ENCODE assay signal across 20 cellular contexts in the genomic region with DNA sequence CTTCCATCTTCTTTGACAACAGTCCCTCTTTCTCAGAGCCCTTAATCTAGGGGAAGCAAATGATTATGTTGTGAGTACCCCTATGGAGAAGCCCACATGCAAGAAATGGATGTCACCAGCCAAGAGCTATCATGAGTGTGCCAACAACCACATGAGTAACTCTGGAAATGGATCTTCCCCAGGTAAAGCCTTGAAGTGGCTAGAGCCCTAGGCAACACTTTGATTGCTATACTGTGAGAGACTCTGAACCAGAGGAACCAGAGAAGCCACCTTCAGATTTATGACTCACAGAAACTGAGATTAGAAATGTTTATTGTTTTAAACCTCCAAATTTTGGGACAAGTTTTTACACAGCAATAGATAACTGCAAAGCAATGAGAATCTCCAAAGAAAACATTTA.
DNase-seq lines count a peak whose midpoint lies in the region; ATAC-seq and TF ChIP-seq lines count a peak whose summit lies in the region.
"Had no signal": no experiment of that assay in that cellular context is flagged by ENCODE, and none has a peak within 500 bp of the region (broad histone marks: within the 10 kb centered on the region; RNA-seq: fewer than 3 reads in every experiment).

No MANE protein-coding gene starts in this region.

- H3K27me3 Mint-ChIP-seq in nephron (ENCODE audit: low read depth) = no peaks in the 10 kb centered on the region
- H3K27me3 Mint-ChIP-seq: CD4-positive, CD25-positive, alpha-beta regulatory T cell had no signal

- peaks cover 61% of the 10 kb centered on the region for H3K4me1 Mint-ChIP-seq in nephron
- H3K4me1 Mint-ChIP-seq: CD4-positive, CD25-positive, alpha-beta regulatory T cell had no signal

- RAD21 ChIA-PET in HCT116 (lab: Charles Lee; ENCODE audit: low non-redundant PET in 1 of 2, low total read pairs in 2 of 2, uncharacterized antibody in 2 of 2, unreplicated experiment in 2 of 2) = no interaction called here

- H3K4me2 ChIP-seq in HCT116 (ENCODE audit: low read length) = no peak overlapping the region
- no peak overlapping the region for H3K4me2 ChIP-seq in mammary epithelial cell (ENCODE audit: insufficient read depth, low read depth, low read length)
- H3K4me2 ChIP-seq: GM23338 had no signal

- no peaks in the 10 kb centered on the region for H3K36me3 Mint-ChIP-seq in nephron (ENCODE audit: low read depth)
- H3K36me3 Mint-ChIP-seq: CD4-positive, CD25-positive, alpha-beta regulatory T cell had no signal

- H3K4me3 ChIP-seq in HCT116 (replicated peaks in 1 of 2; ENCODE audit: low read depth in 1 of 2, low read length in 2 of 2) = no peak overlapping the region
- no peak overlapping the region for H3K4me3 ChIP-seq in Jurkat, Clone E6-1 (ENCODE audit: low read length)
- no peak overlapping the region for H3K4me3 ChIP-seq in mammary epithelial cell (replicated peaks in 1 of 3; ENCODE audit: insufficient read depth in 1 of 3, low read depth in 2 of 3, low read length in 3 of 3)
- no peak overlapping the region for H3K4me3 ChIP-seq in dorsolateral prefrontal cortex
- H3K4me3 ChIP-seq: GM23338, K562 had no signal

- in situ Hi-C loops in mammary epithelial cell (cut with MboI; ENCODE audit: low sequenced_read_pairs in 2 of 2) = no loop called here

- H4K20me1 ChIP-seq in HCT116 (ENCODE audit: insufficient read depth) (no peaks in the 10 kb centered on the region), mammary epithelial cell (ENCODE audit: insufficient read depth, low read length) (no peaks in the 10 kb centered on the region)

- ATAC-seq in HCT116 = no peak
- ATAC-seq: GM23338, K562, SK-N-SH treated with all-trans-retinoic acid at 6 μM for 48 hours had no signal

- no peaks in the 10 kb centered on the region for H3K9me3 Mint-ChIP-seq in nephron
- H3K9me3 Mint-ChIP-seq: GM23338 had no signal

- CTCF ChIA-PET in HCT116 (lab: Charles Lee) (no interaction called here), mammary epithelial cell (lab: Charles Lee; ENCODE audit: low non-redundant PET) (interaction anchor here (0.6 kb wide), 1 partner anchor 62 kb away, joined by 3 read pairs; no protein-coding TSS in a partner anchor)

- POLR2A ChIA-PET in HCT116 (lab: Charles Lee) = no interaction called here

- TF ChIP-seq POLR2A in HCT116 (IDR thresholded peaks at IDR 0.05; ENCODE audit: borderline replicate concordance, extremely low read depth, insufficient read depth, insufficient read length) = no peak

- BruUV-seq in HCT116 (replicated peaks; lab: Mats Ljungman, UMichigan) (no TSS peak), mammary epithelial cell (replicated peaks; lab: Mats Ljungman, UMichigan) (no TSS peak)

- no peaks in the 10 kb centered on the region for H3K4me1 ChIP-seq in HCT116 (ENCODE audit: control insufficient read depth in 1 of 2, insufficient read depth in 2 of 2, low read length in 2 of 2)
- peaks cover 35% of the 10 kb centered on the region for H3K4me1 ChIP-seq in mammary epithelial cell (ENCODE audit: insufficient read depth, low read length)

- intact Hi-C loops in HCT116 (cut with micrococcal nuclease) (no loop called here), mammary epithelial cell (cut with micrococcal nuclease) (loop anchor here (2.0 kb wide), 1 partner anchor 33 kb away; no protein-coding TSS in a partner anchor), dorsolateral prefrontal cortex (cut with DNase I) (no loop called here)

- H3K4me3 Mint-ChIP-seq in nephron = no peak overlapping the region
- H3K4me3 Mint-ChIP-seq: CD4-positive, CD25-positive, alpha-beta regulatory T cell; GM23338 had no signal

- no peaks in the 10 kb centered on the region for H3K27me3 ChIP-seq in HCT116 (ENCODE audit: insufficient read depth, low read length)
- no peaks in the 10 kb centered on the region for H3K27me3 ChIP-seq in mammary epithelial cell (ENCODE audit: insufficient read depth, low read length)
- no peaks in the 10 kb centered on the region for H3K27me3 ChIP-seq in dorsolateral prefrontal cortex

- H3K9me3 ChIP-seq in HCT116 (ENCODE audit: control insufficient read depth in 1 of 2, insufficient read depth in 1 of 2, low read depth in 1 of 2, low read length in 2 of 2) = no peaks in the 10 kb centered on the region
- H3K9me3 ChIP-seq in mammary epithelial cell (replicated peaks; ENCODE audit: insufficient read depth, low read length) = no peaks in the 10 kb centered on the region

- peak overlapping the region in 2 of 3 experiments; percentile 67 to 69 for H3K27ac Mint-ChIP-seq in nephron
- H3K27ac Mint-ChIP-seq: CD4-positive, CD25-positive, alpha-beta regulatory T cell; GM23338 had no signal

- TF ChIP-seq CTCF in HCT116 (IDR thresholded peaks at IDR 0.05 in 2 of 3, conservative IDR thresholded peaks at IDR 0.05 in 1 of 3; ENCODE audit: borderline replicate concordance in 1 of 3, insufficient read depth in 1 of 3, low read depth in 2 of 3, low read length in 2 of 3) = no peak
- no peak for TF ChIP-seq CTCF in mammary epithelial cell (conservative IDR thresholded peaks at IDR 0.05 in 1 of 2, IDR thresholded peaks at IDR 0.05 in 1 of 2; ENCODE audit: extremely low read depth in 1 of 2, insufficient read depth in 1 of 2, low read depth in 1 of 2, low read length in 2 of 2)
- TF ChIP-seq CTCF in nephron (IDR thresholded peaks at IDR 0.05; ENCODE audit: unreplicated experiment in 3 of 3) = no peak
- no peak for TF ChIP-seq CTCF in dorsolateral prefrontal cortex (IDR thresholded peaks at IDR 0.05 in 54 of 56, conservative IDR thresholded peaks at IDR 0.05 in 2 of 56; ENCODE audit: low read depth in 1 of 56, partially characterized antibody in 56 of 56)

- TF ChIP-seq RAD21 in HCT116 (IDR thresholded peaks at IDR 0.05; ENCODE audit: low read depth) = no peak

- H3K79me2 ChIP-seq in HCT116 (ENCODE audit: insufficient read depth, low read length) (no peaks in the 10 kb centered on the region), mammary epithelial cell (ENCODE audit: insufficient read depth, low read length) (no peaks in the 10 kb centered on the region)

- H3K36me3 ChIP-seq in HCT116 (ENCODE audit: control insufficient read depth in 1 of 2, insufficient read depth in 2 of 2, low read length in 2 of 2) = no peaks in the 10 kb centered on the region
- no peaks in the 10 kb centered on the region for H3K36me3 ChIP-seq in mammary epithelial cell (ENCODE audit: insufficient read depth, low read length)

- dilution Hi-C loops in mammary epithelial cell (cut with HindIII; ENCODE audit: low sequenced_read_pairs) = no loop called here

- H3K27ac ChIP-seq in HCT116 (ENCODE audit: low read depth, low read length) (no peak overlapping the region), mammary epithelial cell (ENCODE audit: insufficient read depth, low read depth, low read length) (no peak overlapping the region), dorsolateral prefrontal cortex (no peak overlapping the region)
- H3K27ac ChIP-seq: RWPE1 had no signal

- H3K9me2 ChIP-seq in HCT116 (ENCODE audit: insufficient read depth) = no peaks in the 10 kb centered on the region

- DNase-seq in HCT116 (ENCODE audit: low read depth, low spot score) = peak; percentile 0
- DNase-seq in Jurkat, Clone E6-1 (ENCODE audit: low read depth, low spot score) = peak; percentile 25
- DNase-seq in mammary epithelial cell = peak; percentile 72
- no peak for DNase-seq in dorsolateral prefrontal cortex
- no peak for DNase-seq in Kasumi-1 (lab: John Stamatoyannopoulos, UW)
- no peak for DNase-seq in H4 (ENCODE audit: low spot score)
- DNase-seq in GM03348 (ENCODE audit: low spot score) = no peak
- DNase-seq: CD4-positive, CD25-positive, alpha-beta regulatory T cell; DMS79; HCEC 1CT; NCI-H1105 treated with DMSO at 0.1 percent for 48 hours; NCI-H2029 treated with DMSO at 0.1 percent for 48 hours; NCI-H2171 treated with DMSO at 0.1 percent for 48 hours; NCI-H524 treated with DMSO at 0.1 percent for 48 hours; SIG-M5 had no signal

- H3K9ac ChIP-seq in HCT116 (ENCODE audit: low read length) = no peak overlapping the region
- H3K9ac ChIP-seq in mammary epithelial cell (ENCODE audit: insufficient read depth, low read length) = no peak overlapping the region

- no peak overlapping the region for H2AFZ ChIP-seq in HCT116 (ENCODE audit: low read depth, low read length, poor library complexity, severe bottlenecking)
- H2AFZ ChIP-seq in mammary epithelial cell (ENCODE audit: low read depth, low read length) = no peak overlapping the region
- H2AFZ ChIP-seq: GM23338 had no signal

TF ChIP-seq in HCT116, 20 proteins besides CTCF, POLR2A, EP300 and RAD21 (continues in another document):
- TF ChIP-seq SRF (IDR thresholded peaks at IDR 0.05; ENCODE audit: low read depth) (no peak), ELF1 (IDR thresholded peaks at IDR 0.05; ENCODE audit: borderline replicate concordance, low read depth) (no peak), EGR1 (IDR thresholded peaks at IDR 0.05; ENCODE audit: low read depth) (no peak), JUND (IDR thresholded peaks at IDR 0.05) (no peak), ATF3 (IDR thresholded peaks at IDR 0.05) (no peak), EZH2 (IDR thresholded peaks at IDR 0.05) (no peak)
- TF ChIP-seq, protein P1, sequence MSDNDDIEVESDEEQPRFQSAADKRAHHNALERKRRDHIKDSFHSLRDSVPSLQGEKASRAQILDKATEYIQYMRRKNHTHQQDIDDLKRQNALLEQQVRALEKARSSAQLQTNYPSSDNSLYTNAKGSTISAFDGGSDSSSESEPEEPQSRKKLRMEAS (IDR thresholded peaks at IDR 0.05) = no peak

Comparison
In these comparisons a context has a peak if more than half of its experiments do, and no peak if none do; other contexts are left out.
1. DNase-seq: peak in HCT116 (single experiment), Jurkat, Clone E6-1 (single experiment) and mammary epithelial cell (single experiment); none in dorsolateral prefrontal cortex (0 of 10), Kasumi-1 (0 of 2), H4 (single experiment) and GM03348 (single experiment).